In genomic region chr7:46153951-46154787, GRCh38 we compare ENCODE assay signal across 9 cellular contexts.
DNase-seq lines count a peak whose midpoint lies in the region; ATAC-seq and TF ChIP-seq lines count a peak whose summit lies in the region.
"Had no signal": no experiment of that assay in that cellular context is flagged by ENCODE, and none has a peak within 500 bp of the region (broad histone marks: within the 10 kb centered on the region; RNA-seq: fewer than 3 reads in every experiment).

No MANE protein-coding gene starts in this region.

- H3K27me3 Mint-ChIP-seq in activated T-helper 17 cell treated with anti-CD3 and anti-CD28 coated beads, Interleukin-2, amount 50 U/mL, for 72 hours: no peaks in the 10 kb centered on the region
- H3K27me3 Mint-ChIP-seq in osteocyte (ENCODE audit: unreplicated experiment): no peaks in the 10 kb centered on the region

- H3K4me3 Mint-ChIP-seq in activated T-helper 17 cell treated with anti-CD3 and anti-CD28 coated beads, Interleukin-2, amount 50 U/mL, for 72 hours: no peak overlapping the region
- no peak overlapping the region for H3K4me3 Mint-ChIP-seq in osteocyte (ENCODE audit: unreplicated experiment)

- ATAC-seq in GM18868 (IDR thresholded peaks at IDR 0.05; ENCODE audit: unreplicated experiment) (peak; percentile 81), HG03159 (IDR thresholded peaks at IDR 0.05; ENCODE audit: unreplicated experiment) (peak; percentile 55)
- peak; percentile 74 for ATAC-seq in activated T-helper 17 cell treated with anti-CD3 and anti-CD28 coated beads, Interleukin-2, amount 50 U/mL, for 72 hours (replicated peaks)

- no peaks in the 10 kb centered on the region for H3K9me3 Mint-ChIP-seq in activated T-helper 17 cell treated with anti-CD3 and anti-CD28 coated beads, Interleukin-2, amount 50 U/mL, for 72 hours
- H3K9me3 Mint-ChIP-seq in osteocyte (ENCODE audit: unreplicated experiment): peaks cover 4% of the 10 kb centered on the region

- no peak for TF ChIP-seq CTCF in osteocyte (IDR thresholded peaks at IDR 0.05)

- no peak overlapping the region for H3K27ac Mint-ChIP-seq in activated T-helper 17 cell treated with anti-CD3 and anti-CD28 coated beads, Interleukin-2, amount 50 U/mL, for 72 hours
- peak overlapping the region; percentile 19 for H3K27ac Mint-ChIP-seq in osteocyte (ENCODE audit: unreplicated experiment)

- no peaks in the 10 kb centered on the region for H3K36me3 Mint-ChIP-seq in activated T-helper 17 cell treated with anti-CD3 and anti-CD28 coated beads, Interleukin-2, amount 50 U/mL, for 72 hours (ENCODE audit: low read depth)
- peaks cover 2% of the 10 kb centered on the region for H3K36me3 Mint-ChIP-seq in osteocyte (ENCODE audit: unreplicated experiment)

- DNase-seq in osteocyte (ENCODE audit: extremely low spot score, unreplicated experiment) (no peak), NCI-H2107 (lab: John Stamatoyannopoulos, UW) (no peak), T-helper 9 cell (no peak), KG1 (lab: John Stamatoyannopoulos, UW) (no peak)
- DNase-seq: left cardiac atrium; stimulated activated CD4-positive, alpha-beta T cell treated with anti-CD3 and anti-CD28 coated beads, Interleukin-12 subunit alpha, Interleukin-12 subunit beta, amount 100 ng/mL, for 4 hours had no signal

- H3K4me1 Mint-ChIP-seq in activated T-helper 17 cell treated with anti-CD3 and anti-CD28 coated beads, Interleukin-2, amount 50 U/mL, for 72 hours: no peaks in the 10 kb centered on the region
- H3K4me1 Mint-ChIP-seq in osteocyte (ENCODE audit: unreplicated experiment): peaks cover 44% of the 10 kb centered on the region
